ENCODE assay signal across 16 cellular contexts in the genomic region with DNA sequence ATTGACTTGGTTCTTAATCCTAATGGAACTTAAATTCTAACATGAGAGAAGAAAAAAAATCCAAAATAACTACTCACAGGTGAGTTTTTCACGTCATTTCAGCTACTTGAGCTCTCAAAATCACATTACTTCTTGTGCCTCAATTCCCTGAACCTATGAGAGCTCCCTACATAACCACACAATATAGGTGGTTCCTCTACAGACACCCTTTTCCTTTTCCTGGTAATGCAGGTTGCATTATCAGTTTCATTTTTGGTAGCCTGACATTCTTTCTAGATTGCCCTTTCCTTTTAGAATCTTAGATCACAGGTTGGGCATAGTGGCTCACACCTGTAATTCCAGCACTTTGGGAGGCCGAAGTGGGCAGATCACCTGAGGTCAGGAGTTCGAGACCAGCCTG. TPM values are rescaled to one million over a fixed set of nuclear protein-coding genes. Genes with fewer than 3 reads are reported as not detected.
DNase-seq lines count a peak whose midpoint lies in the region; ATAC-seq and TF ChIP-seq lines count a peak whose summit lies in the region.
"Had no signal": no experiment of that assay in that cellular context is flagged by ENCODE, and none has a peak within 500 bp of the region (broad histone marks: within the 10 kb centered on the region; RNA-seq: fewer than 3 reads in every experiment).

No MANE protein-coding gene starts in this region.

- H3K27me3 ChIP-seq in left ventricle myocardium inferior (ENCODE audit: low read depth) = no peaks in the 10 kb centered on the region
- H3K27me3 ChIP-seq in subcutaneous abdominal adipose tissue (ENCODE audit: control insufficient read depth in 5 of 5, insufficient read depth in 4 of 5, low read length in 5 of 5) = no peaks in the 10 kb centered on the region

- peaks cover 2% of the 10 kb centered on the region for H3K9me3 Mint-ChIP-seq in activated CD8-positive, alpha-beta T cell treated with anti-CD3 and anti-CD28 coated beads for 36 hours
- H3K9me3 Mint-ChIP-seq in central memory CD8-positive, alpha-beta T cell = no peaks in the 10 kb centered on the region
- H3K9me3 Mint-ChIP-seq in HFFc6 = no peaks in the 10 kb centered on the region

- H3K27me3 Mint-ChIP-seq in activated CD8-positive, alpha-beta T cell treated with anti-CD3 and anti-CD28 coated beads for 36 hours = no peaks in the 10 kb centered on the region
- no peaks in the 10 kb centered on the region for H3K27me3 Mint-ChIP-seq in central memory CD8-positive, alpha-beta T cell
- H3K27me3 Mint-ChIP-seq in HFFc6 (ENCODE audit: insufficient read depth) = no peaks in the 10 kb centered on the region

- peak overlapping the region; percentile 49 for H3K27ac Mint-ChIP-seq in activated CD8-positive, alpha-beta T cell treated with anti-CD3 and anti-CD28 coated beads for 36 hours
- H3K27ac Mint-ChIP-seq in central memory CD8-positive, alpha-beta T cell (ENCODE audit: low read depth) = peak overlapping the region; percentile 41
- no peak overlapping the region for H3K27ac Mint-ChIP-seq in HFFc6

- peaks cover 12% of the 10 kb centered on the region for H3K36me3 Mint-ChIP-seq in activated CD8-positive, alpha-beta T cell treated with anti-CD3 and anti-CD28 coated beads for 36 hours (ENCODE audit: low read depth)
- peaks cover 4% of the 10 kb centered on the region for H3K36me3 Mint-ChIP-seq in central memory CD8-positive, alpha-beta T cell (ENCODE audit: insufficient read depth)
- H3K36me3 Mint-ChIP-seq in HFFc6 (ENCODE audit: low read depth) = no peaks in the 10 kb centered on the region

- TF ChIP-seq CTCF in left ventricle myocardium inferior (IDR thresholded peaks at IDR 0.05; ENCODE audit: borderline replicate concordance) (no peak), HFFc6 (IDR thresholded peaks at IDR 0.05) (no peak)
- TF ChIP-seq CTCF in activated CD8-positive, alpha-beta T cell treated with anti-CD3 and anti-CD28 coated beads for 36 hours (IDR thresholded peaks at IDR 0.05) = no peak

- H3K27ac ChIP-seq in left ventricle myocardium inferior (replicated peaks) (peak overlapping the region; percentile 45), subcutaneous abdominal adipose tissue (ENCODE audit: low read depth, low read length) (peak overlapping the region; percentile 35)

- no peak for DNase-seq in left ventricle myocardium inferior
- no peak for DNase-seq in left cardiac atrium
- no peak for DNase-seq in activated CD8-positive, alpha-beta T cell treated with anti-CD3 and anti-CD28 coated beads for 36 hours
- DNase-seq in central memory CD8-positive, alpha-beta T cell (ENCODE audit: low spot score in 2 of 2) = no peak
- DNase-seq in NOMO-1 treated with dmso at 0.1 percent for 144 hours (lab: John Stamatoyannopoulos, UW; ENCODE audit: unreplicated experiment) = no peak
- no peak for DNase-seq in iPS-NIHi11 (ENCODE audit: low spot score)
- no peak for DNase-seq in HFFc6
- DNase-seq: H7, NCI-H1092, NCI-H146, NCI-H2081, NCI-H510A treated with DMSO at 0.1 percent for 48 hours, NCI-H82 had no signal

- H3K36me3 ChIP-seq in left ventricle myocardium inferior (no peaks in the 10 kb centered on the region), subcutaneous abdominal adipose tissue (ENCODE audit: control insufficient read depth in 5 of 5, insufficient read depth in 5 of 5, low read length in 5 of 5) (peaks cover 0 to 4% (median 0%) of the 10 kb centered on the region in 5 donors)

- H3K4me3 ChIP-seq in left ventricle myocardium inferior = no peak overlapping the region
- no peak overlapping the region for H3K4me3 ChIP-seq in subcutaneous abdominal adipose tissue (ENCODE audit: low read depth in 1 of 5, low read length in 5 of 5)

- H3K4me1 Mint-ChIP-seq in activated CD8-positive, alpha-beta T cell treated with anti-CD3 and anti-CD28 coated beads for 36 hours (ENCODE audit: low read depth) = peaks cover 52% of the 10 kb centered on the region
- H3K4me1 Mint-ChIP-seq in central memory CD8-positive, alpha-beta T cell = peaks cover 30% of the 10 kb centered on the region
- H3K4me1 Mint-ChIP-seq in HFFc6 (ENCODE audit: low read depth) = peaks cover 5% of the 10 kb centered on the region; the same call in 1 of the 2 replicates

- no peak for ATAC-seq in left cardiac atrium
- ATAC-seq in activated CD8-positive, alpha-beta T cell treated with anti-CD3 and anti-CD28 coated beads for 36 hours = peak; percentile 40
- ATAC-seq in central memory CD8-positive, alpha-beta T cell (replicated peaks; ENCODE audit: extremely low read depth, poor library complexity, severe bottlenecking) = no peak
- ATAC-seq: Panc1 had no signal

- H3K4me3 Mint-ChIP-seq in activated CD8-positive, alpha-beta T cell treated with anti-CD3 and anti-CD28 coated beads for 36 hours = no peak overlapping the region
- H3K4me3 Mint-ChIP-seq in central memory CD8-positive, alpha-beta T cell = no peak overlapping the region
- no peak overlapping the region for H3K4me3 Mint-ChIP-seq in HFFc6

- CTCF ChIA-PET in activated CD8-positive, alpha-beta T cell treated with anti-CD3 and anti-CD28 coated beads for 36 hours (lab: Charles Lee) = no interaction called here

- H3K4me1 ChIP-seq in left ventricle myocardium inferior (peaks cover 6% of the 10 kb centered on the region), subcutaneous abdominal adipose tissue (ENCODE audit: control insufficient read depth in 5 of 5, insufficient read depth in 5 of 5, low read length in 5 of 5) (peaks cover 0 to 20% (median 9%) of the 10 kb centered on the region in 5 donors)

- H3K9me3 ChIP-seq in left ventricle myocardium inferior (replicated peaks) = no peaks in the 10 kb centered on the region
- no peaks in the 10 kb centered on the region for H3K9me3 ChIP-seq in subcutaneous abdominal adipose tissue (ENCODE audit: control insufficient read depth in 5 of 5, low read length in 5 of 5)

- intact Hi-C loops in left ventricle myocardium inferior (cut with micrococcal nuclease) (no loop called here), left cardiac atrium (cut with DNase I) (no loop called here)
- intact Hi-C loops in activated CD8-positive, alpha-beta T cell treated with anti-CD3 and anti-CD28 coated beads for 36 hours (cut with micrococcal nuclease) = no loop called here

- H3K9ac ChIP-seq in subcutaneous abdominal adipose tissue (ENCODE audit: low read length in 5 of 5) = peak overlapping the region in 1 of 5 donors; percentile 11

- POLR2A ChIA-PET in activated CD8-positive, alpha-beta T cell treated with anti-CD3 and anti-CD28 coated beads for 36 hours (lab: Charles Lee) = no interaction called here

RNA-seq across cellular contexts. Expression of a gene that starts 4.3 kb away (rescaled TPM):
- total RNA-seq in left ventricle myocardium inferior = 6.2 TPM
- total RNA-seq in left cardiac atrium = 10 to 100 TPM; 11.4 to 22.0 TPM
- under 1 TPM; 0.52 to 0.65 TPM for total RNA-seq in activated CD8-positive, alpha-beta T cell treated with anti-CD3 and anti-CD28 coated beads for 36 hours
- not detected for total RNA-seq in HFFc6 (2021; fragmentation: NEBNext Ultra II Directional; extraction: Animal tissue kit (Norgen Biotek cat#: 25700))
- total RNA-seq: H7, MCF 10A had no signal

RNA-seq across cellular contexts. Expression of a gene that starts 31.0 kb away (rescaled TPM):
- 0.19 TPM for total RNA-seq in left ventricle myocardium inferior
- total RNA-seq in left cardiac atrium = under 1 TPM in 1 of 2 donors, not detected in 1; 0.53 TPM
- under 1 TPM; 0.11 to 0.38 TPM for total RNA-seq in activated CD8-positive, alpha-beta T cell treated with anti-CD3 and anti-CD28 coated beads for 36 hours
- total RNA-seq in HFFc6 (2021; fragmentation: NEBNext Ultra II Directional; extraction: Animal tissue kit (Norgen Biotek cat#: 25700)) = not detected
- total RNA-seq: H7, MCF 10A had no signal
